ENCODE assay signal across 8 cellular contexts in genomic region chrX:123405231-123405630, GRCh38.
"Had no signal": no experiment of that assay in that cellular context is flagged by ENCODE, and none has a peak within 500 bp of the region (broad histone marks: within the 10 kb centered on the region; RNA-seq: fewer than 3 reads in every experiment).

No MANE protein-coding gene starts in this region.

- H3K9ac ChIP-seq: GM23248, KMS-11 had no signal

- H3K27ac ChIP-seq: GM23248, HL-60, KMS-11 had no signal

- H3K4me2 ChIP-seq: KMS-11 had no signal

- H3K4me3 ChIP-seq: GM23248 had no signal

- H3K36me3 Mint-ChIP-seq: IgD-negative memory B cell had no signal

- DNase-seq: GM23248, H9, HCEC 1CT, KBM-7 had no signal

- H3K4me3 Mint-ChIP-seq: H9, IgD-negative memory B cell had no signal

- H3K27ac Mint-ChIP-seq: H9, IgD-negative memory B cell had no signal

- H3K27me3 Mint-ChIP-seq: IgD-negative memory B cell had no signal

- ATAC-seq: HepG2 had no signal

- H2AFZ ChIP-seq: GM23248 had no signal

- H3K4me1 Mint-ChIP-seq: IgD-negative memory B cell had no signal
